19 cellular contexts compared by ENCODE assay signal in the genomic region with DNA sequence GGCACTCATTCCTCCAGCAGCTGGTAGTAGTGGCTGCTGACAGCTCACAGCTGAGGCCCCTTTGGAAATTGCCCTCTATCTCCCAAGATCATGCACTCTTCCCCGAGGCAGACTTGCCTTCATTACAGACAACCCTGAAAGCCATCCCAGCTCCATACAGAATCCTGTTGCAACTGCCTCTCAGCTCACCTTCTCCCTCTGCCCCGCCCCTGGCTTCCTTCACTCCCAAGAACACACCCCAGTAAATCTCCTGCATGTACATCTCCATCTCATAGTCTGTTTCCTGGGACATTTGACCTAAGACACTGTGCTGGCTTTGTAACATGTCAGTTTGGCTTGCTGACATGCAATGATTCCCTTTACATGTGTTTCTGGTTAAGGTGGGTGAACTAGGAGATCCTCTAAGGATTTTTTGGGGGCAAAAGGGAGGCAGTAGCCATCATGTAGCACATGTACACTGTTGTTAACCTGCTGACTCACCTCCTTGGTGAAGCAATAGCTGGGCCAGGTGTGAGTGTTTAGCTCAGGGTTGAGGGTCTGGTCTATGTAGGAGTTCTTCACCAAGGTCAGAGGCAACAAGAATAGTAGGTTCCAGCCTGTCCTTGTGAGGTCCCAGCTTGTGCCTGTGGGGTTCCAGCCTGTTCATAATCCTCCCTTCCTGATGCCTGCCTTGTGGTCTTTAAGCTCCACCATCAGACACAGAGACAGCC.
"Had no signal": no experiment of that assay in that cellular context is flagged by ENCODE, and none has a peak within 500 bp of the region (broad histone marks: within the 10 kb centered on the region; RNA-seq: fewer than 3 reads in every experiment).

No MANE protein-coding gene starts in this region.

- H3K27ac Mint-ChIP-seq: activated CD4-positive, alpha-beta memory T cell treated with anti-CD3 and anti-CD28 coated beads, Interleukin-2, amount 10 ng/mL, durations not matched to agents 7 days and 5 days; activated CD4-positive, alpha-beta T cell treated with anti-CD3 and anti-CD28 coated beads, Interleukin-2, amount 10 ng/mL, durations not matched to agents 24 days and 14 days; activated CD8-positive, alpha-beta memory T cell treated with anti-CD3 and anti-CD28 coated beads, Interleukin-2, amount 10 ng/mL, durations not matched to agents 7 days and 5 days; mesothelial cell of epicardium; natural killer cell; progenitor cell of endocrine pancreas had no signal

- H3K4me3 Mint-ChIP-seq: activated CD4-positive, alpha-beta memory T cell treated with anti-CD3 and anti-CD28 coated beads, Interleukin-2, amount 10 ng/mL, durations not matched to agents 7 days and 5 days; activated CD4-positive, alpha-beta T cell treated with anti-CD3 and anti-CD28 coated beads, Interleukin-2, amount 10 ng/mL, durations not matched to agents 24 days and 14 days; activated CD8-positive, alpha-beta memory T cell treated with anti-CD3 and anti-CD28 coated beads, Interleukin-2, amount 10 ng/mL, durations not matched to agents 7 days and 5 days; immature natural killer cell; mesothelial cell of epicardium; natural killer cell had no signal

- ATAC-seq: activated CD8-positive, alpha-beta memory T cell treated with anti-CD3 and anti-CD28 coated beads, Interleukin-2, amount 10 ng/mL, durations not matched to agents 7 days and 5 days; natural killer cell; stimulated activated naive CD8-positive, alpha-beta T cell treated with anti-CD3 and anti-CD28 coated beads, Interleukin-15, Interleukin-2, amounts not matched to agents 100 U/mL and 50 U/mL, for 24 hours had no signal

- H3K4me3 ChIP-seq: ascending aorta, coronary artery, left ventricle myocardium inferior, thyroid gland had no signal

- DNase-seq: activated CD4-positive, alpha-beta memory T cell treated with anti-CD3 and anti-CD28 coated beads, Interleukin-2, amount 10 ng/mL, durations not matched to agents 7 days and 5 days; activated CD4-positive, alpha-beta T cell treated with anti-CD3 and anti-CD28 coated beads, Interleukin-2, amount 10 ng/mL, durations not matched to agents 24 days and 14 days; activated CD8-positive, alpha-beta memory T cell treated with anti-CD3 and anti-CD28 coated beads, Interleukin-2, amount 10 ng/mL, durations not matched to agents 7 days and 5 days; activated effector memory CD4-positive, alpha-beta T cell treated with anti-CD3 and anti-CD28 coated beads, Interleukin-2, amount 50 U/mL, for 16 hours; activated naive CD4-positive, alpha-beta T cell treated with anti-CD3 and anti-CD28 coated beads, Interleukin-2, amount 50 U/mL, for 16 hours; activated T-cell treated with anti-CD3 and anti-CD28 coated beads for 4 hours; cerebellar nuclear complex; foreskin melanocyte; immature natural killer cell; kidney glomerular epithelial cell; left ventricle myocardium inferior; natural killer cell; stimulated activated CD4-positive, alpha-beta T cell treated with anti-CD3 and anti-CD28 coated beads, Interleukin-4, amount 100 ng/mL, for 4 hours; stimulated activated naive CD8-positive, alpha-beta T cell treated with anti-CD3 and anti-CD28 coated beads, Interleukin-15, Interleukin-2, amounts not matched to agents 100 U/mL and 50 U/mL, for 24 hours; thyroid gland had no signal

- H3K36me3 ChIP-seq: ascending aorta, left ventricle myocardium inferior, thyroid gland had no signal

- H3K27ac ChIP-seq: ascending aorta, coronary artery, left ventricle myocardium inferior, thyroid gland had no signal

- H3K9me3 ChIP-seq: ascending aorta, left ventricle myocardium inferior, thyroid gland had no signal

- H3K36me3 Mint-ChIP-seq: activated CD8-positive, alpha-beta memory T cell treated with anti-CD3 and anti-CD28 coated beads, Interleukin-2, amount 10 ng/mL, durations not matched to agents 7 days and 5 days; immature natural killer cell; mesothelial cell of epicardium; natural killer cell had no signal

- H3K4me1 ChIP-seq: thyroid gland had no signal

- H3K27me3 ChIP-seq: ascending aorta, thyroid gland had no signal
